ENCODE assay signal across 8 cellular contexts in the genomic region with DNA sequence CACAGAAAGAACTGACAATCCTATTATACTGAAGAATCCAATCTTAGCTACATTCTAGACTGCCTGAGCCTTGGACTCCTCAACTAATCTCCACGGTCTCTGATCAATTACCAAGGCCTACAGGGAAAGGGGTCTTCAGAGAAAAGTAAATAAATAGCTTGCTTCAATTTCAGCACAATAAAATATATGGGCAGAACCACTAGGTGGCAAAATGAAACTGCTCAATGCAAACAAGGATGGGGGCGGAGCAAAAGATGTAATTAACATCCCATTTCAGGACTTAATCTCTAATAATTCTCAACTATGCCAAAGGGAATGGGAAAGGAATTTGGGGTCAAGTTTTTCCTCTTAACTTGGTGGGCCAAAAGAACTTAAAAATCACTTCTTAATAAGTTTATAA.
DNase-seq lines count a peak whose midpoint lies in the region; ATAC-seq and TF ChIP-seq lines count a peak whose summit lies in the region.

No MANE protein-coding gene starts in this region.

- peak; percentile 38 for TF ChIP-seq CTCF in kidney epithelial cell (IDR thresholded peaks at IDR 0.05; ENCODE audit: insufficient read depth, low read length, poor library complexity, severe bottlenecking)

- ATAC-seq in HG03045 (IDR thresholded peaks at IDR 0.05; ENCODE audit: unreplicated experiment), result no peak
- ATAC-seq in HG03025 (IDR thresholded peaks at IDR 0.05; ENCODE audit: low FRiP score, unreplicated experiment), result no peak
- no peak for ATAC-seq in GM21576 (IDR thresholded peaks at IDR 0.05; ENCODE audit: unreplicated experiment)

- H3K27me3 ChIP-seq in kidney epithelial cell (ENCODE audit: control insufficient read depth, insufficient read depth, low read length), result no peaks in the 10 kb centered on the region

- H3K36me3 ChIP-seq in kidney epithelial cell (ENCODE audit: control insufficient read depth, insufficient read depth, low read length), result no peaks in the 10 kb centered on the region

- DNase-seq in stimulated activated CD4-positive, alpha-beta T cell treated with anti-CD3 and anti-CD28 coated beads, Interleukin-2, amount 100 ng/mL, for 4 hours (ENCODE audit: low read depth), result peak; percentile 19
- DNase-seq in stimulated activated CD4-positive, alpha-beta T cell treated with anti-CD3 and anti-CD28 coated beads, Interleukin-4, amount 100 ng/mL, for 1 hour, result no peak
- DNase-seq in NCI-H146 treated with DMSO at 0.1 percent for 48 hours (lab: John Stamatoyannopoulos, UW; ENCODE audit: unreplicated experiment) (peak; percentile 2), amniotic epithelial cell (ENCODE audit: low read depth) (peak; percentile 55), kidney epithelial cell (ENCODE audit: low read depth) (peak; percentile 9)

- H3K4me3 ChIP-seq in kidney epithelial cell (ENCODE audit: low read depth, low read length), result no peak overlapping the region
